2 cellular contexts compared by ENCODE assay signal in the genomic region with DNA sequence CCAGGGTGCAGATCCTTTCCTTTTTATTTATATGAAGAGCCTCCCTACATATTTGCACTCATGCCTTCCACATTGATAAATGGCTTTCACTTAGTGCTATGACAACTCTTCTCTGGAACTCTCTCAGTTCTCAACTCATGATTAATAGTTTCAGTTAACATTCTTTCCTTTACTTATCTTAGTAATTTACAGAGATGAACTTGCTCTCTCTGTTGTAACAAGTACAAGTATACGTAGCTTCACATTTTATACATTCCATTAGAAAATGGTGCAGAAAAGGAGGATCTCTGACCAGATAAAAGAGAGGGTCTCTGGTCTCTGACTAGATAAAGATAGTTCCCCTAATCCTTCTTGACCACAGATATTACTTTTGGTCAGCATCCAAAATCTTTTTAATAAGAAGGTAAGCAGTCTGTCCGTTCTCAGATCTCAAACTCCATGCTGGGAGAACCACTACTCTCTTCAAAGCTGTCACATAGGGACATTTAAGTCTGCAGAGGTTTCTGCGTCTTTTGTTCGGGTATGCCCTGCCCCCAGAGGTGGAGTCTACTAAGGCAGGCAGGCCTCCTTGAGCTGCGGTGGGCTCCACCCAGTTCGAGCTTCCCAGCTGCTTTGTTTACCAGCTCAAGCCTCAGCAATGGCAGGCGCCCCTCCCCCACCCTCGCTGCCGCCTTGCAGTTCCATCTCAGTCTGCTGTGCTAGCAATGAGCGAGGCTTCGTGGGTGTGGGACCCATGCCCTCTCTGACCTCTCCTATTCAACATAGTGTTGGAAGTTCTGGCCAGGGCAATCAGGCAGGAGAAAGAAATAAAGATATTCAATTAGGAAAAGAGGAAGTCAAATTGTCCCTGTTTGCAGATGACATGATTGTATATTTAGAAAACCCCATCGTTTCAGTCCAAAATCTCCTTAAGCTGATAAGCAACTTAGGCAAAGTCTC.
TF ChIP-seq lines count a peak whose summit lies in the region.

No MANE protein-coding gene starts in this region.

TF ChIP-seq in HEK293, 187 proteins besides CTCF, POLR2A, EP300 and RAD21 (continued from another document):
- TF ChIP-seq, protein P1, sequence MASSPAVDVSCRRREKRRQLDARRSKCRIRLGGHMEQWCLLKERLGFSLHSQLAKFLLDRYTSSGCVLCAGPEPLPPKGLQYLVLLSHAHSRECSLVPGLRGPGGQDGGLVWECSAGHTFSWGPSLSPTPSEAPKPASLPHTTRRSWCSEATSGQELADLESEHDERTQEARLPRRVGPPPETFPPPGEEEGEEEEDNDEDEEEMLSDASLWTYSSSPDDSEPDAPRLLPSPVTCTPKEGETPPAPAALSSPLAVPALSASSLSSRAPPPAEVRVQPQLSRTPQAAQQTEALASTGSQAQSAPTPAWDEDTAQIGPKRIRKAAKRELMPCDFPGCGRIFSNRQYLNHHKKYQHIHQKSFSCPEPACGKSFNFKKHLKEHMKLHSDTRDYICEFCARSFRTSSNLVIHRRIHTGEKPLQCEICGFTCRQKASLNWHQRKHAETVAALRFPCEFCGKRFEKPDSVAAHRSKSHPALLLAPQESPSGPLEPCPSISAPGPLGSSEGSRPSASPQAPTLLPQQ (tag by site-specific recombination; IDR thresholded peaks at IDR 0.05) = peak; percentile 74
- TF ChIP-seq ZBTB17 (tag by site-specific recombination; IDR thresholded peaks at IDR 0.05) (peak; percentile 68), ZNF335 (tag by site-specific recombination; conservative IDR thresholded peaks at IDR 0.05) (0 out of 2 replicates have a peak, but pooled peaks have one; percentile 19), ZFP69B (tag by site-specific recombination; IDR thresholded peaks at IDR 0.05) (peak; percentile 78), ZNF561 (tag by site-specific recombination; IDR thresholded peaks at IDR 0.05; ENCODE audit: borderline replicate concordance) (peak; percentile 52; the same call in 1 of the 2 replicates), SP3 (tag by site-specific recombination; IDR thresholded peaks at IDR 0.05) (peak; percentile 43)

TF ChIP-seq in WTC11, 78 proteins besides CTCF, POLR2A, EP300 and RAD21 (continued from another document):
- TF ChIP-seq, protein P2, sequence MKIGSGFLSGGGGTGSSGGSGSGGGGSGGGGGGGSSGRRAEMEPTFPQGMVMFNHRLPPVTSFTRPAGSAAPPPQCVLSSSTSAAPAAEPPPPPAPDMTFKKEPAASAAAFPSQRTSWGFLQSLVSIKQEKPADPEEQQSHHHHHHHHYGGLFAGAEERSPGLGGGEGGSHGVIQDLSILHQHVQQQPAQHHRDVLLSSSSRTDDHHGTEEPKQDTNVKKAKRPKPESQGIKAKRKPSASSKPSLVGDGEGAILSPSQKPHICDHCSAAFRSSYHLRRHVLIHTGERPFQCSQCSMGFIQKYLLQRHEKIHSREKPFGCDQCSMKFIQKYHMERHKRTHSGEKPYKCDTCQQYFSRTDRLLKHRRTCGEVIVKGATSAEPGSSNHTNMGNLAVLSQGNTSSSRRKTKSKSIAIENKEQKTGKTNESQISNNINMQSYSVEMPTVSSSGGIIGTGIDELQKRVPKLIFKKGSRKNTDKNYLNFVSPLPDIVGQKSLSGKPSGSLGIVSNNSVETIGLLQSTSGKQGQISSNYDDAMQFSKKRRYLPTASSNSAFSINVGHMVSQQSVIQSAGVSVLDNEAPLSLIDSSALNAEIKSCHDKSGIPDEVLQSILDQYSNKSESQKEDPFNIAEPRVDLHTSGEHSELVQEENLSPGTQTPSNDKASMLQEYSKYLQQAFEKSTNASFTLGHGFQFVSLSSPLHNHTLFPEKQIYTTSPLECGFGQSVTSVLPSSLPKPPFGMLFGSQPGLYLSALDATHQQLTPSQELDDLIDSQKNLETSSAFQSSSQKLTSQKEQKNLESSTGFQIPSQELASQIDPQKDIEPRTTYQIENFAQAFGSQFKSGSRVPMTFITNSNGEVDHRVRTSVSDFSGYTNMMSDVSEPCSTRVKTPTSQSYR (CRISPR knock-in tag; IDR thresholded peaks at IDR 0.05) = peak; percentile 91
- TF ChIP-seq FOXK1 (CRISPR knock-in tag; IDR thresholded peaks at IDR 0.05) = peak; percentile 93
- TF ChIP-seq FOXP4 (CRISPR knock-in tag; IDR thresholded peaks at IDR 0.05) = peak; percentile 93
